Comparison of ENCODE assay signal across 9 cellular contexts in genomic region chr20:51966296-51966971, GRCh38.
DNase-seq lines count a peak whose midpoint lies in the region; ATAC-seq and TF ChIP-seq lines count a peak whose summit lies in the region.
"Had no signal": no experiment of that assay in that cellular context is flagged by ENCODE, and none has a peak within 500 bp of the region (broad histone marks: within the 10 kb centered on the region; RNA-seq: fewer than 3 reads in every experiment).

No MANE protein-coding gene starts in this region.

- H3K9me3 ChIP-seq in Peyer's patch (no peaks in the 10 kb centered on the region), endodermal cell (ENCODE audit: control insufficient read depth, low read length) (no peaks in the 10 kb centered on the region)

- no peak overlapping the region for H3K4me3 Mint-ChIP-seq in endodermal cell

- H3K4me1 ChIP-seq in Peyer's patch: no peaks in the 10 kb centered on the region
- H3K4me1 ChIP-seq in endodermal cell (ENCODE audit: control insufficient read depth, insufficient read depth, low read length): peaks cover 2% of the 10 kb centered on the region

- no peaks in the 10 kb centered on the region for H3K27me3 ChIP-seq in Peyer's patch
- H3K27me3 ChIP-seq in endodermal cell (ENCODE audit: control insufficient read depth, insufficient read depth, low read length, poor library complexity, severe bottlenecking): no peaks in the 10 kb centered on the region

- no peaks in the 10 kb centered on the region for H3K36me3 Mint-ChIP-seq in endodermal cell (ENCODE audit: low read depth)

- no peak overlapping the region for H3K27ac Mint-ChIP-seq in endodermal cell

- DNase-seq in CD1c-positive myeloid dendritic cell (ENCODE audit: extremely low spot score) (peak; percentile 45), H4 (ENCODE audit: low spot score) (peak; percentile 80), Peyer's patch (peak in 2 of 3 donors; percentile 18 to 55), endodermal cell (peak; percentile 91), lung microvascular endothelial cell (ENCODE audit: low read depth in 2 of 2) (peak; percentile 81 to 83)

- H3K4me3 ChIP-seq in Peyer's patch (no peak overlapping the region), endodermal cell (ENCODE audit: low read length) (no peak overlapping the region)
- H3K4me3 ChIP-seq: skin epidermis had no signal

- H3K27ac ChIP-seq in Peyer's patch (no peak overlapping the region), endodermal cell (ENCODE audit: low read depth, low read length) (no peak overlapping the region)
- H3K27ac ChIP-seq: skin epidermis had no signal

- no peak for ATAC-seq in HG03097 (IDR thresholded peaks at IDR 0.05; ENCODE audit: low FRiP score, unreplicated experiment)
- ATAC-seq in GM19467 (IDR thresholded peaks at IDR 0.05; ENCODE audit: unreplicated experiment): no peak
- ATAC-seq in HG03175 (IDR thresholded peaks at IDR 0.05; ENCODE audit: unreplicated experiment): no peak

- no peak for TF ChIP-seq POLR2A in Peyer's patch (IDR thresholded peaks at IDR 0.05)

- 20 to 68% methylated on average over 1 to 8 of the region's 8 CpGs for WGBS in endodermal cell (ENCODE audit: insufficient coverage in 1 of 2, insufficient read length in 1 of 2), 2 experiments

- H3K27me3 Mint-ChIP-seq in endodermal cell (ENCODE audit: insufficient read depth): no peaks in the 10 kb centered on the region

- no peaks in the 10 kb centered on the region for H3K36me3 ChIP-seq in Peyer's patch
- H3K36me3 ChIP-seq in endodermal cell (ENCODE audit: control insufficient read depth, insufficient read depth, low read length): no peaks in the 10 kb centered on the region

- TF ChIP-seq CTCF in Peyer's patch (IDR thresholded peaks at IDR 0.05) (peak in 4 of 6 experiments; percentile 39 to 58 (median 52)), endodermal cell (conservative IDR thresholded peaks at IDR 0.05) (peak; percentile 84)

- peaks cover 12% of the 10 kb centered on the region for H3K4me1 Mint-ChIP-seq in endodermal cell

- no peak overlapping the region for H3K9ac ChIP-seq in endodermal cell (ENCODE audit: extremely low read depth, low read length, poor library complexity, severe bottlenecking)

- H3K9me3 Mint-ChIP-seq in endodermal cell: no peaks in the 10 kb centered on the region

Comparison
In these comparisons a context has a peak if more than half of its experiments do, and no peak if none do; other contexts are left out.
1. DNase-seq: peak in every context shown above with its lines; median percentile 91 in endodermal cell; 82 in lung microvascular endothelial cell; 80 in H4; 45 in CD1c-positive myeloid dendritic cell; 36 in Peyer's patch.